23 cellular contexts compared by ENCODE assay signal in the genomic region with DNA sequence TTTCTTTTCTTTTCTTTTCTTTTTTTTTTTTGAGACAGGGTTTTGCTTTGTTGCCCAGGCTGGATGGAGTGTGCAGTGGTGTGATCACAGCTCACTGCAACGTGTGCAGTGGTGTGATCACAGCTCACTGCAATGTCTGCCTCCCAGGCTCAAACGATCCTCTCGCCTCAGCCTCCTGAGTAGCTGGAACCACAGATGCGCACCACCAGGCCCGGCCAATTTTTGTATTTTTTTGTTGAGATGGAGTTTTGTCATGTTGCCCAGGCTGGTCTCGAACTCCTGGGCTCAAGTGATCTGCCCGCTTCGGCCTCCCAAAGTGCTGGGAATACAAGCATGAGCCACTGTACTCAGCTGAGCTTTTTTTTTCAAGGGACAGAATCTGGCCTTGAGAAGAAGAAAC.
"Had no signal": no experiment of that assay in that cellular context is flagged by ENCODE, and none has a peak within 500 bp of the region (broad histone marks: within the 10 kb centered on the region; RNA-seq: fewer than 3 reads in every experiment).

No MANE protein-coding gene starts in this region.

- H3K9me3 Mint-ChIP-seq: activated naive CD4-positive, alpha-beta T cell treated with anti-CD3 and anti-CD28 coated beads, Interleukin-2, amount 50 U/mL, for 24 hours; activated T-cell treated with anti-CD3 and anti-CD28 coated beads, Interleukin-2, amount 50 U/mL, for 24 hours; activated T-helper 1 cell treated with anti-CD3 and anti-CD28 coated beads, Interleukin-12 subunit alpha, Interleukin-12 subunit beta, Interleukin-2, Interleukin-4 antibody, amounts not matched to agents 30 ng/mL and 10 ng/mL and 1 ng/mL, durations not matched to agents 14 hours and 24 hours and 36 hours had no signal

- H3K27ac ChIP-seq: Peyer's patch, SJCRH30 had no signal

- H3K36me3 ChIP-seq: breast epithelium, SJCRH30 had no signal

- H3K4me3 ChIP-seq: breast epithelium, Peyer's patch, SJCRH30 had no signal

- H3K4me1 Mint-ChIP-seq: activated CD8-positive, alpha-beta memory T cell treated with anti-CD3 and anti-CD28 coated beads, Interleukin-2, amount 10 ng/mL, durations not matched to agents 7 days and 5 days had no signal

- DNase-seq: activated CD4-positive, alpha-beta T cell treated with anti-CD3 and anti-CD28 coated beads for 48 hours; activated CD4-positive, alpha-beta T cell treated with anti-CD3 and anti-CD28 coated beads, Interleukin-2, amount 50 U/mL, for 4 hours; activated CD4-positive, CD25-positive, alpha-beta regulatory T cell treated with anti-CD3 and anti-CD28 coated beads, Interleukin-2, amount 50 U/mL, for 72 hours; activated effector memory CD4-positive, alpha-beta T cell treated with Interleukin-2 at 50 U/mL for 16 hours; activated naive CD4-positive, alpha-beta T cell; activated T-cell treated with anti-CD3 and anti-CD28 coated beads, Interleukin-2, amount 50 U/mL, for 24 hours; aorta; caudate nucleus; MM.1S; NCI-H1048; NCI-H146; NCI-H187 treated with DMSO at 0.1 percent for 48 hours; NCI-H2081 treated with DMSO at 0.1 percent for 48 hours; NCI-H446; NCI-H524; Right ventricle myocardium superior; SK-N-SH had no signal

- H3K4me1 ChIP-seq: breast epithelium, SJCRH30 had no signal

- H3K27me3 ChIP-seq: breast epithelium, Peyer's patch, SJCRH30 had no signal

- H3K4me3 Mint-ChIP-seq: activated CD8-positive, alpha-beta memory T cell treated with anti-CD3 and anti-CD28 coated beads, Interleukin-2, amount 10 ng/mL, durations not matched to agents 7 days and 5 days; activated naive CD4-positive, alpha-beta T cell treated with anti-CD3 and anti-CD28 coated beads, Interleukin-2, amount 50 U/mL, for 24 hours; activated T-cell treated with anti-CD3 and anti-CD28 coated beads, Interleukin-2, amount 50 U/mL, for 24 hours; activated T-helper 1 cell treated with anti-CD3 and anti-CD28 coated beads, Interleukin-12 subunit alpha, Interleukin-12 subunit beta, Interleukin-2, Interleukin-4 antibody, amounts not matched to agents 30 ng/mL and 10 ng/mL and 1 ng/mL, durations not matched to agents 14 hours and 24 hours and 36 hours had no signal

- H3K27ac Mint-ChIP-seq: activated CD8-positive, alpha-beta memory T cell treated with anti-CD3 and anti-CD28 coated beads, Interleukin-2, amount 10 ng/mL, durations not matched to agents 7 days and 5 days; activated naive CD4-positive, alpha-beta T cell treated with anti-CD3 and anti-CD28 coated beads, Interleukin-2, amount 50 U/mL, for 24 hours; activated T-cell treated with anti-CD3 and anti-CD28 coated beads, Interleukin-2, amount 50 U/mL, for 24 hours; activated T-helper 1 cell treated with anti-CD3 and anti-CD28 coated beads, Interleukin-12 subunit alpha, Interleukin-12 subunit beta, Interleukin-2, Interleukin-4 antibody, amounts not matched to agents 30 ng/mL and 10 ng/mL and 1 ng/mL, durations not matched to agents 14 hours and 24 hours and 36 hours had no signal

- H3K9me3 ChIP-seq: breast epithelium, Peyer's patch, SJCRH30, SK-N-SH had no signal

- H3K36me3 Mint-ChIP-seq: activated CD8-positive, alpha-beta memory T cell treated with anti-CD3 and anti-CD28 coated beads, Interleukin-2, amount 10 ng/mL, durations not matched to agents 7 days and 5 days had no signal

- H3K27me3 Mint-ChIP-seq: activated naive CD4-positive, alpha-beta T cell treated with anti-CD3 and anti-CD28 coated beads, Interleukin-2, amount 50 U/mL, for 24 hours; activated T-cell treated with anti-CD3 and anti-CD28 coated beads, Interleukin-2, amount 50 U/mL, for 24 hours had no signal
